In the genomic region with DNA sequence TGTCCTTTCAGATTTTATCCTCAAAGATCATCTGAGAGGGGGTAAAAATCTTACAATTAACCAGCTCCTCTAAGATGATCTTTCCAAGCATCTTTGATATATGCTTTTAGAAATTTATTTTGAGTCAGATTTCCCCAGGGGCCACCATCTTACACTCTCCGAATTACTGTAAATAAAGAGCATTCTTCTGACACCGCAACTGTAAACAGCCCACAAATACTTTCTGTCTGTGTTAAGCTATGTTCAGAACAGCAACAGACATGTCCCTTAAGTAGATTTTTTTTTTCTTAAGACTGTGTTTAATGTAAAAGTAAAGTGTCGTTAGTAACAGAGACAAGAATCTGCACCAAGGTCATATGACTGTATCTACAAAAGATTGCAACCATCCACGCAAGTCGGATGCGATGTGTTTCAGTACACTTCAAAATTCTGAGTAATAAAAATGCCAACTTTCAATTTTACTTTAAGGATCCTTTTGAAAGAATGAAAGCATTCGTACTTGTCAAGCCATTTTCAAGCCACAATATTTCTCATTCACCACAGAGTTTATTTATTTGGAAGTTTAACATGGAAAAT, we compare ENCODE assay signal across 20 cellular contexts.
DNase-seq lines count a peak whose midpoint lies in the region; ATAC-seq and TF ChIP-seq lines count a peak whose summit lies in the region.
"Had no signal": no experiment of that assay in that cellular context is flagged by ENCODE, and none has a peak within 500 bp of the region (broad histone marks: within the 10 kb centered on the region; RNA-seq: fewer than 3 reads in every experiment).

No MANE protein-coding gene starts in this region.

- WGBS in gastroesophageal sphincter (ENCODE audit: low coverage in 1 of 2), 2 donors: 51 to 61% methylated on average over 7 of the region's 7 CpGs

- no peaks in the 10 kb centered on the region for H3K36me3 ChIP-seq in gastroesophageal sphincter
- H3K36me3 ChIP-seq: left lung, SJSA1, thyroid gland had no signal

- peak; percentile 30 for DNase-seq in stimulated activated CD4-positive, alpha-beta T cell treated with anti-CD3 and anti-CD28 coated beads, Interleukin-15, amount 100 ng/mL, for 24 hours
- DNase-seq in stimulated activated CD4-positive, alpha-beta T cell treated with anti-CD3 and anti-CD28 coated beads, Interleukin-4, amount 100 ng/mL, for 1 hour: no peak
- DNase-seq in T-helper 2 cell treated with Interferon-gamma antibody and Interleukin-4, amounts not matched to agents 5 μg/mL and 100 μg/mL, for 36 hours (ENCODE audit: low spot score): peak; percentile 41
- DNase-seq in activated naive CD8-positive, alpha-beta T cell treated with anti-CD3 and anti-CD28 coated beads for 36 hours: no peak
- DNase-seq in mesothelial cell of epicardium (ENCODE audit: low spot score in 2 of 2, unreplicated experiment in 2 of 2): no peak
- DNase-seq: DMS 273 treated with DMSO at 0.1 percent for 48 hours; effector memory CD4-positive, alpha-beta T cell; HFFc6; left lung; naive B cell; NCI-H226; stimulated activated CD4-positive, alpha-beta T cell treated with anti-CD3 and anti-CD28 coated beads, Interleukin-2, amount 100 ng/mL, for 48 hours; thyroid gland had no signal

- ATAC-seq in GM21825 (IDR thresholded peaks at IDR 0.05; ENCODE audit: unreplicated experiment) (no peak), gastroesophageal sphincter (no peak)

- no peak overlapping the region for H3K4me3 ChIP-seq in gastroesophageal sphincter
- H3K4me3 ChIP-seq: hepatocyte, left lung, SJSA1, smooth muscle cell, thyroid gland had no signal

- H3K9me3 Mint-ChIP-seq in T-helper 2 cell treated with Interferon-gamma antibody and Interleukin-4, amounts not matched to agents 5 μg/mL and 100 μg/mL, for 36 hours: no peaks in the 10 kb centered on the region
- H3K9me3 Mint-ChIP-seq in activated naive CD8-positive, alpha-beta T cell treated with anti-CD3 and anti-CD28 coated beads for 36 hours: no peaks in the 10 kb centered on the region
- no peaks in the 10 kb centered on the region for H3K9me3 Mint-ChIP-seq in mesothelial cell of epicardium
- H3K9me3 Mint-ChIP-seq: IgD-negative memory B cell had no signal

- TF ChIP-seq CTCF in mesothelial cell of epicardium (IDR thresholded peaks at IDR 0.05; ENCODE audit: unreplicated experiment) (no peak), gastroesophageal sphincter (IDR thresholded peaks at IDR 0.05) (no peak)

- H3K27ac Mint-ChIP-seq in T-helper 2 cell treated with Interferon-gamma antibody and Interleukin-4, amounts not matched to agents 5 μg/mL and 100 μg/mL, for 36 hours: peak overlapping the region; percentile 84
- H3K27ac Mint-ChIP-seq in activated naive CD8-positive, alpha-beta T cell treated with anti-CD3 and anti-CD28 coated beads for 36 hours: peak overlapping the region; percentile 36
- no peak overlapping the region for H3K27ac Mint-ChIP-seq in mesothelial cell of epicardium
- H3K27ac Mint-ChIP-seq: CD14-positive monocyte, HFFc6, IgD-negative memory B cell, naive B cell had no signal

- peaks cover 28% of the 10 kb centered on the region for H3K4me1 Mint-ChIP-seq in T-helper 2 cell treated with Interferon-gamma antibody and Interleukin-4, amounts not matched to agents 5 μg/mL and 100 μg/mL, for 36 hours (ENCODE audit: low read depth)
- H3K4me1 Mint-ChIP-seq in activated naive CD8-positive, alpha-beta T cell treated with anti-CD3 and anti-CD28 coated beads for 36 hours: peaks cover 18% of the 10 kb centered on the region
- H3K4me1 Mint-ChIP-seq in mesothelial cell of epicardium: peaks cover 9% of the 10 kb centered on the region
- H3K4me1 Mint-ChIP-seq: naive B cell had no signal

- H3K4me3 Mint-ChIP-seq in T-helper 2 cell treated with Interferon-gamma antibody and Interleukin-4, amounts not matched to agents 5 μg/mL and 100 μg/mL, for 36 hours: peak overlapping the region; percentile 89
- H3K4me3 Mint-ChIP-seq in activated naive CD8-positive, alpha-beta T cell treated with anti-CD3 and anti-CD28 coated beads for 36 hours: peak overlapping the region; percentile 55
- no peak overlapping the region for H3K4me3 Mint-ChIP-seq in mesothelial cell of epicardium
- H3K4me3 Mint-ChIP-seq: CD14-positive monocyte, HFFc6, naive B cell had no signal

- TF ChIP-seq EP300 in gastroesophageal sphincter (IDR thresholded peaks at IDR 0.05): no peak

- H3K27me3 Mint-ChIP-seq in T-helper 2 cell treated with Interferon-gamma antibody and Interleukin-4, amounts not matched to agents 5 μg/mL and 100 μg/mL, for 36 hours (ENCODE audit: low read depth): no peaks in the 10 kb centered on the region
- peaks cover 31% of the 10 kb centered on the region for H3K27me3 Mint-ChIP-seq in activated naive CD8-positive, alpha-beta T cell treated with anti-CD3 and anti-CD28 coated beads for 36 hours
- H3K27me3 Mint-ChIP-seq in mesothelial cell of epicardium (ENCODE audit: low read depth): peaks cover 2% of the 10 kb centered on the region
- H3K27me3 Mint-ChIP-seq: naive B cell had no signal

- no peaks in the 10 kb centered on the region for H3K4me1 ChIP-seq in gastroesophageal sphincter
- H3K4me1 ChIP-seq: left lung, SJSA1, thyroid gland had no signal

- no peak overlapping the region for H3K27ac ChIP-seq in gastroesophageal sphincter
- H3K27ac ChIP-seq: hepatocyte, left lung, SJSA1, thyroid gland had no signal

- no peaks in the 10 kb centered on the region for H3K9me3 ChIP-seq in gastroesophageal sphincter
- H3K9me3 ChIP-seq: left lung, SJSA1, thyroid gland had no signal

- H3K36me3 Mint-ChIP-seq in T-helper 2 cell treated with Interferon-gamma antibody and Interleukin-4, amounts not matched to agents 5 μg/mL and 100 μg/mL, for 36 hours (ENCODE audit: low read depth): no peaks in the 10 kb centered on the region
- H3K36me3 Mint-ChIP-seq in activated naive CD8-positive, alpha-beta T cell treated with anti-CD3 and anti-CD28 coated beads for 36 hours: no peaks in the 10 kb centered on the region
- H3K36me3 Mint-ChIP-seq in mesothelial cell of epicardium: no peaks in the 10 kb centered on the region
- H3K36me3 Mint-ChIP-seq: CD14-positive monocyte, IgD-negative memory B cell, naive B cell had no signal

- TF ChIP-seq POLR2A in gastroesophageal sphincter (IDR thresholded peaks at IDR 0.05): no peak

- no peaks in the 10 kb centered on the region for H3K27me3 ChIP-seq in gastroesophageal sphincter
- H3K27me3 ChIP-seq: hepatocyte, left lung, SJSA1, thyroid gland had no signal

Comparison
In these comparisons a context has a peak if more than half of its experiments do, and no peak if none do; other contexts are left out.
1. DNase-seq: peak in stimulated activated CD4-positive, alpha-beta T cell treated with anti-CD3 and anti-CD28 coated beads, Interleukin-15, amount 100 ng/mL, for 24 hours (single experiment) and T-helper 2 cell treated with Interferon-gamma antibody and Interleukin-4, amounts not matched to agents 5 μg/mL and 100 μg/mL, for 36 hours (single experiment); none in stimulated activated CD4-positive, alpha-beta T cell treated with anti-CD3 and anti-CD28 coated beads, Interleukin-4, amount 100 ng/mL, for 1 hour (single experiment), activated naive CD8-positive, alpha-beta T cell treated with anti-CD3 and anti-CD28 coated beads for 36 hours (single experiment) and mesothelial cell of epicardium (0 of 2).